20 cellular contexts compared by ENCODE assay signal in the genomic region with DNA sequence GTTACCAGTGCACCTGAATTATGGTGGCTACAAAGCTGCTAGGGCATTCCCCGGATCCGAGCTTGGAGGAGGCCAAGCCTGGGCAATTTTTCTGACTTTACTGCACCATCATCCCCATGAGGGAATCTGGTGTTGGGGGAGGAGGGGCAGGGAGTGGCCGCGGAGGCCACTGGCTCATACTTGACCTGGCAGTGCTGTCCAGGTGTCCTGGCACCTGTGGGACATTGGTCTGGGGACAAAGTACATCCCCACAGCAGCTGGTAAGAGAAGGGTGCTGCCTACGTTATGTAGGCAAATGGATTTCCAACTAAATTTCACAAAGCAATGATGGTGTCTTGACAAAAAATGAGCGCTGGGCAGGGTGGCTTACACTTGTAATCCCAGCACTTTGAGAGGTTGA.
"Had no signal": no experiment of that assay in that cellular context is flagged by ENCODE, and none has a peak within 500 bp of the region (broad histone marks: within the 10 kb centered on the region; RNA-seq: fewer than 3 reads in every experiment).

No MANE protein-coding gene starts in this region.

- H3K9me3 Mint-ChIP-seq: dendritic cell treated with granulocyte-macrophage colony-stimulating factor and Interleukin-4, amounts not matched to agents 40 ng/mL and 50 ng/mL, for 4 days; effector memory CD8-positive, alpha-beta T cell; neural crest cell; stimulated activated naive CD8-positive, alpha-beta T cell treated with anti-CD3 and anti-CD28 coated beads, Interleukin-15, Interleukin-2, amounts not matched to agents 100 ng/mL and 50 ng/mL, for 24 hours had no signal

- ATAC-seq: effector memory CD8-positive, alpha-beta T cell; gastrocnemius medialis; left ventricle myocardium superior; naive thymus-derived CD4-positive, alpha-beta T cell; stimulated activated effector memory CD8-positive, alpha-beta T cell treated with anti-CD3 and anti-CD28 coated beads, Interleukin-12 subunit alpha, Interleukin-12 subunit beta, amount 100 ng/mL, for 72 hours had no signal

- H3K4me3 Mint-ChIP-seq: dendritic cell treated with granulocyte-macrophage colony-stimulating factor and Interleukin-4, amounts not matched to agents 40 ng/mL and 50 ng/mL, for 4 days; effector memory CD8-positive, alpha-beta T cell; naive thymus-derived CD4-positive, alpha-beta T cell; neural crest cell; stimulated activated effector memory CD8-positive, alpha-beta T cell treated with anti-CD3 and anti-CD28 coated beads, Interleukin-12 subunit alpha, Interleukin-12 subunit beta, amount 100 ng/mL, for 72 hours; stimulated activated naive CD8-positive, alpha-beta T cell treated with anti-CD3 and anti-CD28 coated beads, Interleukin-15, Interleukin-2, amounts not matched to agents 100 ng/mL and 50 ng/mL, for 24 hours had no signal

- H3K27ac ChIP-seq: epithelial cell of prostate, esophagus muscularis mucosa, gastrocnemius medialis, ovary, right atrium auricular region, testis, tibial nerve had no signal

- H3K36me3 Mint-ChIP-seq: stimulated activated effector memory CD8-positive, alpha-beta T cell treated with anti-CD3 and anti-CD28 coated beads, Interleukin-12 subunit alpha, Interleukin-12 subunit beta, amount 100 ng/mL, for 72 hours had no signal

- H3K27ac Mint-ChIP-seq: dendritic cell treated with granulocyte-macrophage colony-stimulating factor and Interleukin-4, amounts not matched to agents 40 ng/mL and 50 ng/mL, for 4 days; effector memory CD8-positive, alpha-beta T cell; stimulated activated effector memory CD8-positive, alpha-beta T cell treated with anti-CD3 and anti-CD28 coated beads, Interleukin-12 subunit alpha, Interleukin-12 subunit beta, amount 100 ng/mL, for 72 hours; stimulated activated naive CD8-positive, alpha-beta T cell treated with anti-CD3 and anti-CD28 coated beads, Interleukin-15, Interleukin-2, amounts not matched to agents 100 ng/mL and 50 ng/mL, for 24 hours had no signal

- H3K27me3 ChIP-seq: esophagus muscularis mucosa, gastrocnemius medialis, ovary, right atrium auricular region, testis, tibial nerve had no signal

- H3K36me3 ChIP-seq: esophagus muscularis mucosa, gastrocnemius medialis, ovary, right atrium auricular region had no signal

- DNase-seq: cerebellar nuclear complex; effector memory CD8-positive, alpha-beta T cell; gastrocnemius medialis; left ventricle myocardium superior; mesendoderm; naive thymus-derived CD4-positive, alpha-beta T cell; small intestine; stimulated activated CD4-positive, alpha-beta T cell treated with anti-CD3 and anti-CD28 coated beads, Interleukin-4, amount 100 ng/mL, for 1 hour; stimulated activated CD8-positive, alpha-beta memory T cell treated with anti-CD3 and anti-CD28 coated beads, Interleukin-4, amount 100 ng/mL, for 48 hours; testis had no signal

- H3K9me3 ChIP-seq: esophagus muscularis mucosa, gastrocnemius medialis, ovary, right atrium auricular region, testis had no signal

- H3K4me3 ChIP-seq: esophagus muscularis mucosa, gastrocnemius medialis, lung, ovary, right atrium auricular region, testis, tibial nerve had no signal

- H3K4me1 Mint-ChIP-seq: stimulated activated effector memory CD8-positive, alpha-beta T cell treated with anti-CD3 and anti-CD28 coated beads, Interleukin-12 subunit alpha, Interleukin-12 subunit beta, amount 100 ng/mL, for 72 hours had no signal

- H3K4me1 ChIP-seq: testis had no signal
